In the genomic region with DNA sequence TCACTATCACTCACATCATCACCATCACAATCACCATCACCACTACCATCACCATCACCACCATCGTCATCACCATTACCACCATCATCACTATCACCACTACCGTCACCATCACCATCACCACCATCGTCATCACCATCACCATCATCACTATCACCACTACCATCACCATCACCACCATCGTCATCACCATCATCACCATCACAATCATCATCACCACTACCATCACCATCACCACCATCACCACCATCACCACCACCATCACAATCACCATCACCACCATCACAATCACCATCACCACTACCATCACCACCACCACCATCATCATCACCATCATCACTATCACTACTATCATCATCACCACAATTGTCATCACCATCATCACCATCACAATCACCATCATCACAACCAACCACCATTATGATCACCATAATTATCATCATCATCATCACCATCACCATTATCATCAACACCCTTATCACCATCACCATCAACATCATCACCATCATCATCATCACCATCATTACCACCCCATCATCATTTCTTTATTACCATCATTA, we compare ENCODE assay signal across 18 cellular contexts.
"Had no signal": no experiment of that assay in that cellular context is flagged by ENCODE, and none has a peak within 500 bp of the region (broad histone marks: within the 10 kb centered on the region; RNA-seq: fewer than 3 reads in every experiment).

No MANE protein-coding gene starts in this region.

- H3K27ac ChIP-seq: heart left ventricle, right atrium auricular region, tibial artery, upper lobe of left lung had no signal

- H3K4me3 Mint-ChIP-seq: naive thymus-derived CD8-positive, alpha-beta T cell had no signal

- H3K4me2 ChIP-seq: smooth muscle cell had no signal

- FAIRE-seq: colon, frontal cortex, islet of Langerhans had no signal

- ATAC-seq: esophagus mucosa; heart left ventricle; left lobe of liver; naive thymus-derived CD8-positive, alpha-beta T cell had no signal

- H3K9me3 Mint-ChIP-seq: naive thymus-derived CD8-positive, alpha-beta T cell had no signal

- H3K9me3 ChIP-seq: heart left ventricle, right atrium auricular region, tibial artery, upper lobe of left lung had no signal

- H3K4me1 ChIP-seq: heart left ventricle, right atrium auricular region, tibial artery, upper lobe of left lung had no signal

- H3K27me3 ChIP-seq: right atrium auricular region, upper lobe of left lung had no signal

- H3K4me3 ChIP-seq: heart left ventricle, right atrium auricular region, smooth muscle cell, tibial artery, upper lobe of left lung had no signal

- DNase-seq: cerebellar nuclear complex; dermis blood vessel endothelial cell; effector CD4-positive, alpha-beta T cell; heart left ventricle; hypothalamus; mammary epithelial cell; naive thymus-derived CD8-positive, alpha-beta T cell; stimulated activated CD4-positive, alpha-beta T cell treated with anti-CD3 and anti-CD28 coated beads, Interleukin-2, amount 100 ng/mL, for 48 hours; stimulated activated naive CD4-positive, alpha-beta T cell treated with Interleukin-2 at 50 U/mL for 16 hours; tibial artery; upper lobe of left lung had no signal

- H3K36me3 ChIP-seq: heart left ventricle, right atrium auricular region, tibial artery, upper lobe of left lung had no signal

- H3K36me3 Mint-ChIP-seq: naive thymus-derived CD8-positive, alpha-beta T cell had no signal

- H3K27ac Mint-ChIP-seq: naive thymus-derived CD8-positive, alpha-beta T cell had no signal
